In the genomic region with DNA sequence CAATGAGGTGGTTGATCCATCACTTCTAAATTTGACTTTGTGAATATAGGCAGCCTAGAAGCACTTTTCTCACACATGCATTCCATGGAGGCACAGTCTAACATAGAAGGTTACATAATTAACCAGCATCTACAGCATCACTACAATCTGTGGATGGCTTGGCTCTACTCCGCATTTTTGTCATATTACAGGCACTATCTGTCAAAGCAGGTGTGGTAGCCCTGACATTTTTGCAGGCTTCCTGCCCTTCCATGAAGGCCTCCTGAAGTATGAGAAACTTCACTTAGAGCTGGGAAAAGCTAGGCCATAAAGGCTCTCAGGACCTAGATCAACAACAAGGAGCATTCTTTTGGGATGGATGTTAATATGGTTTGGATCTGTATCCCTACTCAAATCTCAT, we compare ENCODE assay signal across 35 cellular contexts.
"Had no signal": no experiment of that assay in that cellular context is flagged by ENCODE, and none has a peak within 500 bp of the region (broad histone marks: within the 10 kb centered on the region; RNA-seq: fewer than 3 reads in every experiment).

No MANE protein-coding gene starts in this region.

- H3K27me3 ChIP-seq: MG63 had no signal

- H3K9me3 ChIP-seq: MG63 had no signal

- H3K4me3 ChIP-seq: MG63 had no signal

- H3K27ac ChIP-seq: KMS-11 had no signal

- DNase-seq: Karpas-422, Kasumi-1, KBM-7, KG1, MG63, MM.1S, MV-4-11, NCI-H1048, NCI-H1092, NCI-H1092 treated with DMSO at 0.1 percent for 48 hours, NCI-H1105, NCI-H1105 treated with DMSO at 0.1 percent for 48 hours, NCI-H1417, NCI-H1417 treated with DMSO at 0.1 percent for 48 hours, NCI-H1436, NCI-H1436 treated with DMSO at 0.1 percent for 48 hours, NCI-H146, NCI-H1694, NCI-H1694 treated with DMSO at 0.1 percent for 48 hours, NCI-H187, NCI-H187 treated with DMSO at 0.1 percent for 48 hours, NCI-H1930, NCI-H2029, NCI-H2029 treated with DMSO at 0.1 percent for 48 hours, NCI-H2081, NCI-H2081 treated with DMSO at 0.1 percent for 48 hours, NCI-H2107, NCI-H2171, NCI-H2171 treated with DMSO at 0.1 percent for 48 hours, NCI-H2227 treated with DMSO at 0.1 percent for 48 hours, NCI-H226, NCI-H345, NCI-H446, NCI-H446 treated with DMSO at 0.1 percent for 48 hours had no signal

- H3K9ac ChIP-seq: KMS-11 had no signal

- H3K36me3 ChIP-seq: MG63 had no signal
